In genomic region chr14:31829256-31829923, GRCh38 we compare ENCODE assay signal across 15 cellular contexts.
DNase-seq lines count a peak whose midpoint lies in the region; ATAC-seq and TF ChIP-seq lines count a peak whose summit lies in the region.
"Had no signal": no experiment of that assay in that cellular context is flagged by ENCODE, and none has a peak within 500 bp of the region (broad histone marks: within the 10 kb centered on the region; RNA-seq: fewer than 3 reads in every experiment).

No MANE protein-coding gene starts in this region.

- no peak overlapping the region for H3K9ac ChIP-seq in GM23248
- H3K9ac ChIP-seq: KMS-11 had no signal

- no peaks in the 10 kb centered on the region for H4K20me1 ChIP-seq in GM23248 (ENCODE audit: insufficient read depth)

- H3K36me3 ChIP-seq in GM23248 (ENCODE audit: low read depth) = no peaks in the 10 kb centered on the region

- H3K27me3 Mint-ChIP-seq in T-helper 2 cell treated with Interferon-gamma antibody and Interleukin-4, amounts not matched to agents 5 μg/mL and 100 μg/mL, for 36 hours (ENCODE audit: low read depth) = no peaks in the 10 kb centered on the region

- peak overlapping the region; percentile 8 for H3K4me2 ChIP-seq in GM23248 (ENCODE audit: unreplicated experiment)
- H3K4me2 ChIP-seq: KMS-11 had no signal

- DNase-seq in GM23248 (peak; percentile 66), RPMI7951 (ENCODE audit: low read depth) (peak; percentile 56), erythroblast (lab: John Stamatoyannopoulos, UW) (peak; percentile 2 to 8), non-pigmented ciliary epithelial cell (ENCODE audit: low read depth) (peak; percentile 65), HT-29 (ENCODE audit: low spot score) (no peak)
- DNase-seq in T-helper 2 cell treated with Interferon-gamma antibody and Interleukin-4, amounts not matched to agents 5 μg/mL and 100 μg/mL, for 36 hours (ENCODE audit: low spot score) = no peak
- DNase-seq: mucosa of descending colon, NCI-H2107, right cardiac atrium had no signal

- H3K9me3 ChIP-seq in GM23248 (ENCODE audit: low read depth) = no peaks in the 10 kb centered on the region
- H3K9me3 ChIP-seq: mucosa of descending colon had no signal

- ATAC-seq in HG03025 (IDR thresholded peaks at IDR 0.05; ENCODE audit: low FRiP score, unreplicated experiment) (no peak), HG02870 (IDR thresholded peaks at IDR 0.05; ENCODE audit: unreplicated experiment) (no peak)
- ATAC-seq: HCT116, mucosa of descending colon, Panc1, right cardiac atrium had no signal

- H3K4me1 ChIP-seq in GM23248 (ENCODE audit: insufficient read depth) = peaks cover 10% of the 10 kb centered on the region

- no peak overlapping the region for H3K4me3 Mint-ChIP-seq in T-helper 2 cell treated with Interferon-gamma antibody and Interleukin-4, amounts not matched to agents 5 μg/mL and 100 μg/mL, for 36 hours

- no peaks in the 10 kb centered on the region for H3K27me3 ChIP-seq in GM23248 (replicated peaks; ENCODE audit: insufficient read depth)

- peak overlapping the region; percentile 32 for H3K27ac ChIP-seq in GM23248
- H3K27ac ChIP-seq: KMS-11, VCaP had no signal

- no peaks in the 10 kb centered on the region for H3K36me3 Mint-ChIP-seq in T-helper 2 cell treated with Interferon-gamma antibody and Interleukin-4, amounts not matched to agents 5 μg/mL and 100 μg/mL, for 36 hours (ENCODE audit: low read depth)

- H3K4me1 Mint-ChIP-seq in T-helper 2 cell treated with Interferon-gamma antibody and Interleukin-4, amounts not matched to agents 5 μg/mL and 100 μg/mL, for 36 hours (ENCODE audit: low read depth) = no peaks in the 10 kb centered on the region

- no peak overlapping the region for H3K27ac Mint-ChIP-seq in T-helper 2 cell treated with Interferon-gamma antibody and Interleukin-4, amounts not matched to agents 5 μg/mL and 100 μg/mL, for 36 hours

- no peaks in the 10 kb centered on the region for H3K9me2 ChIP-seq in GM23248 (ENCODE audit: insufficient read depth)

- H2AFZ ChIP-seq in GM23248 = no peak overlapping the region

- H3K4me3 ChIP-seq in GM23248 = no peak overlapping the region
- H3K4me3 ChIP-seq: mucosa of descending colon had no signal

- WGBS in GM23248 (ENCODE audit: low coverage in 1 of 2, low lambda C conversion rate in 2 of 2, missing lambda C conversion rate in 2 of 2), 2 experiments = 36 to 44% methylated on average over 3 of the region's 3 CpGs

- peaks cover 8% of the 10 kb centered on the region; the same call in 1 of the 2 replicates for H3F3A ChIP-seq in GM23248 (ENCODE audit: insufficient read depth)

- TF ChIP-seq POLR2A in erythroblast (IDR thresholded peaks at IDR 0.05; ENCODE audit: low read length) = no peak

- no peaks in the 10 kb centered on the region for H3K79me2 ChIP-seq in GM23248 (ENCODE audit: insufficient read depth)

- H3K9me3 Mint-ChIP-seq in T-helper 2 cell treated with Interferon-gamma antibody and Interleukin-4, amounts not matched to agents 5 μg/mL and 100 μg/mL, for 36 hours = no peaks in the 10 kb centered on the region

- in situ Hi-C loops in GM23248 (cut with MboI) = no loop called here

Comparison
In these comparisons a context has a peak if more than half of its experiments do, and no peak if none do; other contexts are left out.
1. DNase-seq: peak in GM23248 (single experiment), RPMI7951 (single experiment), erythroblast (2 of 2) and non-pigmented ciliary epithelial cell (single experiment); none in T-helper 2 cell treated with Interferon-gamma antibody and Interleukin-4, amounts not matched to agents 5 μg/mL and 100 μg/mL, for 36 hours (single experiment) and HT-29 (single experiment).